14 cellular contexts compared by ENCODE assay signal in genomic region chr17:63442074-63442473, GRCh38. TPM values are rescaled to one million over a fixed set of nuclear protein-coding genes. Genes with fewer than 3 reads are reported as not detected.
"Had no signal": no experiment of that assay in that cellular context is flagged by ENCODE, and none has a peak within 500 bp of the region (broad histone marks: within the 10 kb centered on the region; RNA-seq: fewer than 3 reads in every experiment).

No MANE protein-coding gene starts in this region.

- H3K4me3 ChIP-seq: gastroesophageal sphincter, sigmoid colon, spleen, thyroid gland had no signal

- H3K4me3 Mint-ChIP-seq: activated B cell treated with CpG ODN at 0.5 μM for 24 hours; activated CD4-positive, alpha-beta T cell treated with anti-CD3 and anti-CD28 coated beads, Interleukin-2, amount 10 ng/mL, durations not matched to agents 24 days and 14 days; activated naive CD4-positive, alpha-beta T cell treated with anti-CD3 and anti-CD28 coated beads for 36 hours; activated naive CD8-positive, alpha-beta T cell treated with anti-CD3 and anti-CD28 coated beads, Interleukin-2, amount 50 U/mL, for 24 hours; endodermal cell; nephron progenitor cell had no signal

- ATAC-seq: activated naive CD8-positive, alpha-beta T cell treated with anti-CD3 and anti-CD28 coated beads, Interleukin-2, amount 50 U/mL, for 24 hours; gastroesophageal sphincter had no signal

- H3K27me3 ChIP-seq: thyroid gland had no signal

- H3K9me3 ChIP-seq: gastroesophageal sphincter, sigmoid colon, spleen, thyroid gland had no signal

- DNase-seq: activated B cell treated with CpG ODN at 0.5 μM for 24 hours; activated CD4-positive, alpha-beta T cell treated with anti-CD3 and anti-CD28 coated beads, Interleukin-2, amount 10 ng/mL, durations not matched to agents 24 days and 14 days; activated naive CD8-positive, alpha-beta T cell treated with anti-CD3 and anti-CD28 coated beads, Interleukin-2, amount 50 U/mL, for 24 hours; cerebellar nuclear complex; kidney; left ventricle myocardium superior; sigmoid colon; spleen had no signal

- H3K27ac ChIP-seq: gastroesophageal sphincter, sigmoid colon had no signal

- H3K27ac Mint-ChIP-seq: activated B cell treated with CpG ODN at 0.5 μM for 24 hours; activated CD4-positive, alpha-beta T cell treated with anti-CD3 and anti-CD28 coated beads, Interleukin-2, amount 10 ng/mL, durations not matched to agents 24 days and 14 days; activated naive CD4-positive, alpha-beta T cell treated with anti-CD3 and anti-CD28 coated beads for 36 hours; activated naive CD8-positive, alpha-beta T cell treated with anti-CD3 and anti-CD28 coated beads, Interleukin-2, amount 50 U/mL, for 24 hours; activated T-helper 2 cell treated with anti-CD3 and anti-CD28 coated beads, Interferon-gamma antibody, Interleukin-2, Interleukin-4, amounts not matched to agents 10 μg/mL and 5 μg/mL and 100 μg/mL, durations not matched to agents 14 hours and 24 hours and 36 hours; endodermal cell; nephron progenitor cell had no signal

- H3K9me3 Mint-ChIP-seq: activated B cell treated with CpG ODN at 0.5 μM for 24 hours; activated CD4-positive, alpha-beta T cell treated with anti-CD3 and anti-CD28 coated beads, Interleukin-2, amount 10 ng/mL, durations not matched to agents 24 days and 14 days; activated naive CD4-positive, alpha-beta T cell treated with anti-CD3 and anti-CD28 coated beads for 36 hours; activated naive CD8-positive, alpha-beta T cell treated with anti-CD3 and anti-CD28 coated beads, Interleukin-2, amount 50 U/mL, for 24 hours; activated T-helper 2 cell treated with anti-CD3 and anti-CD28 coated beads, Interferon-gamma antibody, Interleukin-2, Interleukin-4, amounts not matched to agents 10 μg/mL and 5 μg/mL and 100 μg/mL, durations not matched to agents 14 hours and 24 hours and 36 hours; endodermal cell; nephron progenitor cell had no signal

- H3K36me3 ChIP-seq: gastroesophageal sphincter, sigmoid colon, spleen, thyroid gland had no signal

RNA-seq across cellular contexts. Expression of gene ACE, which starts 34.8 kb away (rescaled TPM):
- total RNA-seq: activated CD4-positive, alpha-beta T cell treated with anti-CD3 and anti-CD28 coated beads, Interleukin-2, amount 10 ng/mL, durations not matched to agents 24 days and 14 days; activated T-helper 2 cell treated with anti-CD3 and anti-CD28 coated beads, Interferon-gamma antibody, Interleukin-2, Interleukin-4, amounts not matched to agents 10 μg/mL and 5 μg/mL and 100 μg/mL, durations not matched to agents 14 hours and 24 hours and 36 hours had no signal
